ENCODE assay signal across 9 cellular contexts in the genomic region with DNA sequence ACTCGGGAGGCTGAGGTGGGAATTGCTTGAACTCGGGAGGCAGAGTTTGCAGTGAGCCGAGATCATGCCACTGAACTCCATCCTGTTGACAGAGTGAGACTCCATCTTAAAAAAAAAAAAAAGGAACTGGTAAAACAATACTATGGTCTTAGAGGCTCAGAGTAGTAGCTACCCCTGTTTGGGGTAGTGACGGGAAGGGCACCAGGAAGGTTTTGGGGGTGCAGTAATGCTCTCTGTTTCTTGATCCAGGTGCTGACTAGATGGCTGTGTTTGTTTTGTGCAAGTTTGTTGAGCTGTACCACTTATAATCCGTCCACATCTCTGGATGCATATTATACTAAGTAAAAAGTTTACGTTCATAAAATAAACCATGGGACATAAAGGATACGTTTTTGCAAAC.
"Had no signal": no experiment of that assay in that cellular context is flagged by ENCODE, and none has a peak within 500 bp of the region (broad histone marks: within the 10 kb centered on the region; RNA-seq: fewer than 3 reads in every experiment).

No MANE protein-coding gene starts in this region.

- H3K27ac ChIP-seq: GM23248 had no signal

- H3K4me3 ChIP-seq: GM23248, HAP-1, K562 had no signal

- H3K27ac Mint-ChIP-seq: HFFc6 had no signal

- H3K4me1 ChIP-seq: HAP-1 had no signal

- H3K9ac ChIP-seq: GM23248 had no signal

- H3K36me3 ChIP-seq: HAP-1 had no signal

- ATAC-seq: HCT116, K562 had no signal

- DNase-seq: GM23248, GOT3, H7, HFFc6, IMR-90, KG1 had no signal

- H3K4me3 Mint-ChIP-seq: HFFc6 had no signal
